ENCODE assay signal across 10 cellular contexts in the genomic region with DNA sequence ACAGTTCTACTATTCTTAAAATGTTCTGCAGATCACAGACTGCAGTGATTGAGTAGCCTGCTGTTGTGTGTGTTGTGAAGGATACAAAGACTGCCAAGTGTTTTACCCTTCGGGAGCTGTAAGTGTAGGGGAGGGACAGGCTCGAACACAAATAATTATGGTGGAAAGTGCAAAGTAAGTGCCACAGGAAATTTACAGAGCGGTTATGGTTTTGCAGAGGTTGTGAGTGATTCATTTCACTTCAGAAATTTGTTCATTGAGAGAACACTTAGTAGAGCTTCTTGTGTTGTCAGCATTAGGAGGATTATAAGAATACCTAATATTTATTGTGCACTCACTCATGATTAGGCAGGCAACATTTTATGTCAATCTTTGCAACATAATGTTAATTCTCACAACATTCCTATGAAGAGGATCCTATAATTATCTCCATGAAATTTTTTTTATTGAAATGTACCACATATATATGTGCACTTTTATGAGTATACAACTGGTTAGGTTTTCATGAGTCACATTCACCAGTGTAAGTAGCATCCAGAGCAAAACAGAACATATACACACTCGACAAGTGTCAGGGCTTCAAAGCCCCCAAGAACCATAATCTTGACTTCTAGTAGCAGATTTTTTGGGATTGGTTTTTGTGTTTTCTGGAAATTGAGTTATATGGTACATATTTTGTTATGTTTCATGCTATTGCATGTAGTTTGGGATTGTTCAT.
DNase-seq lines count a peak whose midpoint lies in the region; ATAC-seq and TF ChIP-seq lines count a peak whose summit lies in the region.
"Had no signal": no experiment of that assay in that cellular context is flagged by ENCODE, and none has a peak within 500 bp of the region (broad histone marks: within the 10 kb centered on the region; RNA-seq: fewer than 3 reads in every experiment).

No MANE protein-coding gene starts in this region.

- DNase-seq in NCI-H1436 treated with DMSO at 0.1 percent for 48 hours (lab: John Stamatoyannopoulos, UW), result peak; percentile 17
- no peak for DNase-seq in NCI-H1436 (lab: John Stamatoyannopoulos, UW)
- DNase-seq in progenitor cell of endocrine pancreas (ENCODE audit: low spot score, unreplicated experiment), result no peak
- DNase-seq in NCI-H1048 (lab: John Stamatoyannopoulos, UW), result no peak
- DNase-seq in NCI-H2107 (lab: John Stamatoyannopoulos, UW), result no peak
- no peak for DNase-seq in SW480 (ENCODE audit: low spot score)
- DNase-seq: hypothalamus, pancreas had no signal

- peak overlapping the region; percentile 81 for H3K4me3 Mint-ChIP-seq in activated T-helper 17 cell treated with anti-CD3 and anti-CD28 coated beads, Interleukin-2, amount 50 U/mL, for 72 hours
- no peak overlapping the region for H3K4me3 Mint-ChIP-seq in progenitor cell of endocrine pancreas (ENCODE audit: low read depth)

- peak; percentile 35 for ATAC-seq in HG02678 (IDR thresholded peaks at IDR 0.05; ENCODE audit: unreplicated experiment)
- ATAC-seq in activated T-helper 17 cell treated with anti-CD3 and anti-CD28 coated beads, Interleukin-2, amount 50 U/mL, for 72 hours (replicated peaks), result peak; percentile 90

- TF ChIP-seq CTCF in progenitor cell of endocrine pancreas (IDR thresholded peaks at IDR 0.05; ENCODE audit: unreplicated experiment), result no peak

- H3K9me3 Mint-ChIP-seq in activated T-helper 17 cell treated with anti-CD3 and anti-CD28 coated beads, Interleukin-2, amount 50 U/mL, for 72 hours, result no peaks in the 10 kb centered on the region
- H3K9me3 Mint-ChIP-seq in progenitor cell of endocrine pancreas (ENCODE audit: low read depth), result no peaks in the 10 kb centered on the region

- H3K27me3 Mint-ChIP-seq in activated T-helper 17 cell treated with anti-CD3 and anti-CD28 coated beads, Interleukin-2, amount 50 U/mL, for 72 hours, result peaks cover 4% of the 10 kb centered on the region
- no peaks in the 10 kb centered on the region for H3K27me3 Mint-ChIP-seq in progenitor cell of endocrine pancreas

- H3K27ac Mint-ChIP-seq in activated T-helper 17 cell treated with anti-CD3 and anti-CD28 coated beads, Interleukin-2, amount 50 U/mL, for 72 hours, result peak overlapping the region; percentile 79
- H3K27ac Mint-ChIP-seq in progenitor cell of endocrine pancreas, result peak overlapping the region; percentile 5

- H3K4me1 Mint-ChIP-seq in activated T-helper 17 cell treated with anti-CD3 and anti-CD28 coated beads, Interleukin-2, amount 50 U/mL, for 72 hours, result peaks cover 39% of the 10 kb centered on the region
- H3K4me1 Mint-ChIP-seq in progenitor cell of endocrine pancreas (ENCODE audit: low read depth), result peaks cover 14% of the 10 kb centered on the region

- H3K36me3 Mint-ChIP-seq in activated T-helper 17 cell treated with anti-CD3 and anti-CD28 coated beads, Interleukin-2, amount 50 U/mL, for 72 hours (ENCODE audit: low read depth), result peaks cover 5% of the 10 kb centered on the region
- no peaks in the 10 kb centered on the region for H3K36me3 Mint-ChIP-seq in progenitor cell of endocrine pancreas (ENCODE audit: insufficient read depth)
